ENCODE assay signal across 8 cellular contexts in the genomic region with DNA sequence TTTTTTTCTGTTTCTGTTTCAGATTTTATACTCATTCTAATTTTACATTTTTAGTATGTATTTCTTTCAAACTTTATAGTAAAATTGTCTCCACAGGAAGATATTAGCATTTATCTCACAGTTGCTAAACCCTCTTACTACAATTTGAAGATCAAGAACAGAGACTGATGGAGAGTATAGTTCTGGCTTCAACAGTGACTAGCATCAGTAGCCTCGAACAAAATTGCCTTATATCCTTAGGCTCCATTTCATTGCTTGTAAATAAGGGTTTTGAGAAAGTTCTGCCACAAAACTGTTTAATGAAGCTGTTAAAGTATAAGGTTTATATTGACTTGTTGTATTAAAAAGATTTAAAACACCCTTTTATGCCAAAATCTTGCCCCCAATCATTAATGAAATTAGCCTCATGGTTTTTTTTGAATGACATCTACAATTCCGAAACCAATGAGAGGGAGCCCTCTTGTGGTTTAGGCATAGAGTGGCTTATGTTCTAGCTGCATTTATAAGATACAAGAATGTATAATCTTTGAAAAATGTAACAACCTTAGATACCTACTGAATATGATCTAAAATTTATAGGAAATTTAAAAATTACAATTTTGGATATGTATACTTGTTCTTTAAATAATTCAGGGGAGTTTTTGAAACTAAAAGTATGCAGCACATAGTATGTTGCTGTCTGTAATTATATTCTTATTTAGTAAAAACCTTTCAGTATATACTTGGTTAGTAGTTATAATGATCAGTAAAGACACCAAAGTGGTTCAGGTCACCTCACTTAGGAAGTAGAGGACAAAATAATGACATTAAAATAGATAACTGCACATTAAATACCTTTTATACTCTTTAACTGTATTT.
DNase-seq lines count a peak whose midpoint lies in the region; ATAC-seq and TF ChIP-seq lines count a peak whose summit lies in the region.

No MANE protein-coding gene starts in this region.

- intact Hi-C loops in CD4-positive, alpha-beta T cell (cut with DNase I, micrococcal nuclease) = loop anchor here in 1 of 2 experiments (2.0 kb wide), 1 partner anchor 265 kb away; no protein-coding TSS in a partner anchor

- H3K4me2 ChIP-seq in OCI-LY3 (ENCODE audit: low read length) = peak overlapping the region; percentile 49
- no peak overlapping the region for H3K4me2 ChIP-seq in neural progenitor cell

- TF ChIP-seq CTCF in CD4-positive, alpha-beta T cell (IDR thresholded peaks at IDR 0.05) = peak; percentile 29
- TF ChIP-seq CTCF in OCI-LY3 (IDR thresholded peaks at IDR 0.05; ENCODE audit: low read depth, low read length) (peak; percentile 98), endothelial cell (IDR thresholded peaks at IDR 0.05; ENCODE audit: unreplicated experiment) (peak; percentile 62), neural progenitor cell (IDR thresholded peaks at IDR 0.05) (peak; percentile 90)

- no peak for ATAC-seq in CD4-positive, alpha-beta T cell (ENCODE audit: poor library complexity)
- ATAC-seq in GM18870 (IDR thresholded peaks at IDR 0.05; ENCODE audit: unreplicated experiment) = peak; percentile 50
- ATAC-seq in HG03342 (IDR thresholded peaks at IDR 0.05; ENCODE audit: unreplicated experiment) = peak; percentile 80
- no peak for ATAC-seq in HG03095 (IDR thresholded peaks at IDR 0.05; ENCODE audit: unreplicated experiment)

- no peak overlapping the region for H3K4me3 Mint-ChIP-seq in CD4-positive, alpha-beta T cell
- H3K4me3 Mint-ChIP-seq in endothelial cell (ENCODE audit: unreplicated experiment) (no peak overlapping the region), neural progenitor cell (no peak overlapping the region)

- H3K36me3 Mint-ChIP-seq in CD4-positive, alpha-beta T cell (ENCODE audit: low read depth) = no peaks in the 10 kb centered on the region
- H3K36me3 Mint-ChIP-seq in endothelial cell (ENCODE audit: low read depth, unreplicated experiment) = no peaks in the 10 kb centered on the region
- no peaks in the 10 kb centered on the region for H3K36me3 Mint-ChIP-seq in neural progenitor cell

- H3K27ac Mint-ChIP-seq in CD4-positive, alpha-beta T cell = no peak overlapping the region
- H3K27ac Mint-ChIP-seq in endothelial cell (ENCODE audit: unreplicated experiment) = no peak overlapping the region
- no peak overlapping the region for H3K27ac Mint-ChIP-seq in neural progenitor cell

- no peaks in the 10 kb centered on the region for H3K4me1 Mint-ChIP-seq in CD4-positive, alpha-beta T cell (ENCODE audit: low read depth)
- peaks cover 13% of the 10 kb centered on the region for H3K4me1 Mint-ChIP-seq in endothelial cell (ENCODE audit: unreplicated experiment)
- no peaks in the 10 kb centered on the region for H3K4me1 Mint-ChIP-seq in neural progenitor cell

- H4K20me1 ChIP-seq in OCI-LY3 (ENCODE audit: insufficient read depth, low read length) (no peaks in the 10 kb centered on the region), neural progenitor cell (ENCODE audit: low read depth) (no peaks in the 10 kb centered on the region)

- H3K79me2 ChIP-seq in OCI-LY3 (ENCODE audit: low read length) = no peaks in the 10 kb centered on the region
- no peaks in the 10 kb centered on the region for H3K79me2 ChIP-seq in neural progenitor cell (ENCODE audit: low read depth)

- no peaks in the 10 kb centered on the region for H3K27me3 Mint-ChIP-seq in CD4-positive, alpha-beta T cell
- no peaks in the 10 kb centered on the region for H3K27me3 Mint-ChIP-seq in endothelial cell (ENCODE audit: unreplicated experiment)
- no peaks in the 10 kb centered on the region for H3K27me3 Mint-ChIP-seq in neural progenitor cell (ENCODE audit: insufficient read depth, low read depth)

- POLR2A ChIA-PET in CD4-positive, alpha-beta T cell (lab: Charles Lee) = interaction anchor here (0.7 to 1.1 kb wide), 2 partner anchors 40 to 110 kb away, joined by 3 to 8 read pairs; partner anchors contain the start of gene HPGD

- no peaks in the 10 kb centered on the region for H3K27me3 ChIP-seq in CD4-positive, alpha-beta T cell (ENCODE audit: control insufficient read depth, insufficient read depth, low read length)
- H3K27me3 ChIP-seq in OCI-LY3 (ENCODE audit: low read depth, low read length) (no peaks in the 10 kb centered on the region), neural progenitor cell (no peaks in the 10 kb centered on the region)

- H3K36me3 ChIP-seq in OCI-LY3 (replicated peaks; ENCODE audit: low read depth, low read length) (no peaks in the 10 kb centered on the region), neural progenitor cell (no peaks in the 10 kb centered on the region)

- H3K4me3 ChIP-seq in OCI-LY3 (ENCODE audit: low read length) = peak overlapping the region; percentile 17
- H3K4me3 ChIP-seq in neural progenitor cell = no peak overlapping the region

- DNase-seq in CD4-positive, alpha-beta T cell = no peak
- DNase-seq in endothelial cell (ENCODE audit: low spot score) (no peak), neural progenitor cell (ENCODE audit: low spot score) (peak; percentile 61)
- DNase-seq in activated T-cell treated with anti-CD3 and anti-CD28 coated beads, Interleukin-2, amount 50 U/mL, for 48 hours = no peak

- H3K9ac ChIP-seq in OCI-LY3 (ENCODE audit: low read length) (no peak overlapping the region), neural progenitor cell (no peak overlapping the region)

- peaks cover 8% of the 10 kb centered on the region for H3K4me1 ChIP-seq in OCI-LY3 (ENCODE audit: low read length)
- no peaks in the 10 kb centered on the region for H3K4me1 ChIP-seq in neural progenitor cell

- H3K9me3 Mint-ChIP-seq in CD4-positive, alpha-beta T cell = no peaks in the 10 kb centered on the region
- H3K9me3 Mint-ChIP-seq in endothelial cell (ENCODE audit: unreplicated experiment) (no peaks in the 10 kb centered on the region), neural progenitor cell (no peaks in the 10 kb centered on the region)

- H3K27ac ChIP-seq in CD4-positive, alpha-beta T cell (ENCODE audit: low read depth, low read length) = no peak overlapping the region
- H3K27ac ChIP-seq in OCI-LY3 (ENCODE audit: low read length) = no peak overlapping the region
- H3K27ac ChIP-seq in neural progenitor cell = no peak overlapping the region

- CTCF ChIA-PET in CD4-positive, alpha-beta T cell (lab: Charles Lee) = no interaction called here

- H2AFZ ChIP-seq in OCI-LY3 (ENCODE audit: low read depth, low read length) = no peak overlapping the region
- no peak overlapping the region for H2AFZ ChIP-seq in neural progenitor cell (replicated peaks)

- no peaks in the 10 kb centered on the region for H3K9me3 ChIP-seq in CD4-positive, alpha-beta T cell (ENCODE audit: control insufficient read depth, low read length)
- H3K9me3 ChIP-seq in OCI-LY3 (ENCODE audit: insufficient read depth, low read length) (no peaks in the 10 kb centered on the region), neural progenitor cell (ENCODE audit: low read depth) (no peaks in the 10 kb centered on the region)

- H3F3A ChIP-seq in neural progenitor cell (ENCODE audit: low read depth) = no peaks in the 10 kb centered on the region

Comparison
In these comparisons a context has a peak if more than half of its experiments do, and no peak if none do; other contexts are left out.
1. ATAC-seq: peak in GM18870 (single experiment) and HG03342 (single experiment); none in CD4-positive, alpha-beta T cell (single experiment) and HG03095 (single experiment).
2. CTCF ChIP-seq: peak in every context shown above with its lines; median percentile 98 in OCI-LY3; 90 in neural progenitor cell; 62 in endothelial cell; 29 in CD4-positive, alpha-beta T cell.